In genomic region chr7:152313879-152314604, GRCh38 we compare ENCODE assay signal across 1 cellular context.
TF ChIP-seq lines count a peak whose summit lies in the region.

No MANE protein-coding gene starts in this region.

TF ChIP-seq in HEK293, 187 proteins besides CTCF, POLR2A, EP300 and RAD21 (continued from another document):
- no peak; the same call in 1 of the 2 replicates for TF ChIP-seq GFI1B (tag by site-specific recombination; IDR thresholded peaks at IDR 0.05)
- TF ChIP-seq ZNF558 (tag by site-specific recombination; IDR thresholded peaks at IDR 0.05) = peak; percentile 56; the same call in 1 of the 2 replicates
- TF ChIP-seq ZSCAN23 (tag by site-specific recombination; IDR thresholded peaks at IDR 0.05) = peak; percentile 92
- TF ChIP-seq ZNF19 (tag by site-specific recombination; IDR thresholded peaks at IDR 0.05; ENCODE audit: low read depth) = no peak
- no peak for TF ChIP-seq ZNF426 (tag by site-specific recombination; IDR thresholded peaks at IDR 0.05)
- TF ChIP-seq ZNF175 (tag by site-specific recombination; IDR thresholded peaks at IDR 0.05) = no peak
- no peak for TF ChIP-seq ZNF26 (tag by site-specific recombination; IDR thresholded peaks at IDR 0.05)
- peak; percentile 86 for TF ChIP-seq FEZF1 (tag by site-specific recombination; IDR thresholded peaks at IDR 0.05)
- no peak; the same call in 1 of the 2 replicates for TF ChIP-seq ZSCAN30 (tag by site-specific recombination; IDR thresholded peaks at IDR 0.05)
- no peak for TF ChIP-seq ZNF391 (tag by site-specific recombination; IDR thresholded peaks at IDR 0.05; ENCODE audit: borderline replicate concordance, low read depth)
- peak; percentile 34; the same call in 1 of the 2 replicates for TF ChIP-seq TRIM28 (IDR thresholded peaks at IDR 0.05; ENCODE audit: borderline replicate concordance, low read length)
- peak; percentile 85 for TF ChIP-seq SP7 (tag by site-specific recombination; IDR thresholded peaks at IDR 0.05)
- no peak for TF ChIP-seq ZNF670 (tag by site-specific recombination; IDR thresholded peaks at IDR 0.05; ENCODE audit: low read depth)
- TF ChIP-seq HOXC10 (CRISPR knock-in tag; IDR thresholded peaks at IDR 0.05) = no peak
- TF ChIP-seq ZBTB6 (tag by site-specific recombination; IDR thresholded peaks at IDR 0.05) = no peak
- no peak for TF ChIP-seq HIC1 (tag by site-specific recombination; IDR thresholded peaks at IDR 0.05)
- no peak for TF ChIP-seq ZNF423 (tag by site-specific recombination; IDR thresholded peaks at IDR 0.05)
- TF ChIP-seq ZFP41 (tag by site-specific recombination; IDR thresholded peaks at IDR 0.05; ENCODE audit: borderline replicate concordance) = no peak
- TF ChIP-seq ZNF2 (tag by site-specific recombination; IDR thresholded peaks at IDR 0.05) = peak; percentile 69; the same call in 1 of the 2 replicates
- TF ChIP-seq ZNF747 (tag by site-specific recombination; IDR thresholded peaks at IDR 0.05) = no peak
- peak; percentile 93 for TF ChIP-seq TSHZ1 (tag by site-specific recombination; IDR thresholded peaks at IDR 0.05; ENCODE audit: borderline replicate concordance)
- no peak for TF ChIP-seq ZNF354C (tag by site-specific recombination; IDR thresholded peaks at IDR 0.05; ENCODE audit: borderline replicate concordance, low read depth)
- TF ChIP-seq ATF2 (tag by site-specific recombination; IDR thresholded peaks at IDR 0.05; ENCODE audit: low read depth) = peak; percentile 98
- TF ChIP-seq ZNF48 (tag by site-specific recombination; IDR thresholded peaks at IDR 0.05) = no peak
- TF ChIP-seq ZNF76 (tag by site-specific recombination; IDR thresholded peaks at IDR 0.05; ENCODE audit: borderline replicate concordance, low read depth) = no peak; the same call in 1 of the 2 replicates
- no peak for TF ChIP-seq KLF9 (tag by site-specific recombination; IDR thresholded peaks at IDR 0.05; ENCODE audit: low read depth)
- no peak for TF ChIP-seq BCL6B (tag by site-specific recombination; IDR thresholded peaks at IDR 0.05)
- 0 out of 2 replicates have a peak, but pooled peaks have one; percentile 51 for TF ChIP-seq ZNF18 (tag by site-specific recombination; IDR thresholded peaks at IDR 0.05)
- TF ChIP-seq ZNF138 (tag by site-specific recombination; IDR thresholded peaks at IDR 0.05; ENCODE audit: borderline replicate concordance) = no peak
- peak; percentile 62; the same call in 1 of the 2 replicates for TF ChIP-seq ZBTB17 (tag by site-specific recombination; IDR thresholded peaks at IDR 0.05)
- no peak for TF ChIP-seq ZNF266 (tag by site-specific recombination; IDR thresholded peaks at IDR 0.05; ENCODE audit: low read depth)
- peak; percentile 84 for TF ChIP-seq PRDM4 (tag by site-specific recombination; IDR thresholded peaks at IDR 0.05)
- TF ChIP-seq ZNF707 (tag by site-specific recombination; IDR thresholded peaks at IDR 0.05) = no peak
- TF ChIP-seq ZNF112 (tag by site-specific recombination; IDR thresholded peaks at IDR 0.05) = no peak
- TF ChIP-seq ZNF792 (tag by site-specific recombination; IDR thresholded peaks at IDR 0.05) = no peak
- TF ChIP-seq GLIS2 (tag by site-specific recombination; IDR thresholded peaks at IDR 0.05) = no peak
- TF ChIP-seq MEIS1 (CRISPR knock-in tag; IDR thresholded peaks at IDR 0.05; ENCODE audit: borderline replicate concordance) = no peak
- TF ChIP-seq BCL11B (tag by site-specific recombination; IDR thresholded peaks at IDR 0.05; ENCODE audit: low read depth) = no peak
